ENCODE assay signal across 29 cellular contexts in genomic region chr7:92932450-92932849, GRCh38.
"Had no signal": no experiment of that assay in that cellular context is flagged by ENCODE, and none has a peak within 500 bp of the region (broad histone marks: within the 10 kb centered on the region; RNA-seq: fewer than 3 reads in every experiment).

No MANE protein-coding gene starts in this region.

- FAIRE-seq: keratinocyte had no signal

- H3K27me3 Mint-ChIP-seq: stimulated activated naive B cell treated with anti-CD40 and anti-IgM and Interleukin-4, amounts not matched to agents 10 μg/mL and 1 μg/mL and 100 μg/mL, for 72 hours had no signal

- H3K4me2 ChIP-seq: hepatocyte, neural progenitor cell had no signal

- H3K4me3 Mint-ChIP-seq: naive B cell; natural killer cell; nephron progenitor cell; neural progenitor cell; stimulated activated naive B cell treated with anti-CD40 and anti-IgM and Interleukin-4, amounts not matched to agents 10 μg/mL and 1 μg/mL and 100 μg/mL, for 72 hours had no signal

- H3K27ac ChIP-seq: hepatocyte, left lung, lower lobe of right lung, neural progenitor cell, neutrophil, parathyroid adenoma, right atrium auricular region, skin epidermis, stomach, testis, thyroid gland, transverse colon, upper lobe of left lung, vagina had no signal

- H3K27me3 ChIP-seq: hepatocyte, left lung, neural progenitor cell, neutrophil, right atrium auricular region, stomach, testis, thyroid gland, transverse colon, upper lobe of left lung, vagina had no signal

- H3K79me2 ChIP-seq: hepatocyte, parathyroid adenoma had no signal

- H3K36me3 ChIP-seq: left lung, lower lobe of right lung, neural progenitor cell, neutrophil, right atrium auricular region, stomach, thyroid gland, transverse colon, upper lobe of left lung, vagina had no signal

- H3K36me3 Mint-ChIP-seq: natural killer cell; stimulated activated naive B cell treated with anti-CD40 and anti-IgM and Interleukin-4, amounts not matched to agents 10 μg/mL and 1 μg/mL and 100 μg/mL, for 72 hours had no signal

- H3K27ac Mint-ChIP-seq: natural killer cell; nephron progenitor cell; neural progenitor cell; stimulated activated naive B cell treated with anti-CD40 and anti-IgM and Interleukin-4, amounts not matched to agents 10 μg/mL and 1 μg/mL and 100 μg/mL, for 72 hours had no signal

- DNase-seq: left colon; left lung; lower lobe of right lung; mammary epithelial cell; mesenchymal stem cell; naive B cell; natural killer cell; nephron progenitor cell; occipital lobe; stimulated activated CD4-positive, alpha-beta T cell treated with anti-CD3 and anti-CD28 coated beads, Interleukin-12 subunit alpha, Interleukin-12 subunit beta, amount 100 ng/mL, for 4 hours; stimulated activated CD4-positive, alpha-beta T cell treated with anti-CD3 and anti-CD28 coated beads, Interleukin-15, amount 100 ng/mL, for 24 hours; stimulated activated CD4-positive, alpha-beta T cell treated with anti-CD3 and anti-CD28 coated beads, Interleukin-2, amount 100 ng/mL, for 24 hours; stimulated activated CD4-positive, alpha-beta T cell treated with anti-CD3 and anti-CD28 coated beads, Interleukin-4, amount 100 ng/mL, for 1 hour; stimulated activated naive B cell treated with anti-CD40 and anti-IgM and Interleukin-4, amounts not matched to agents 10 μg/mL and 1 μg/mL and 100 μg/mL, for 72 hours; stimulated activated naive CD8-positive, alpha-beta T cell treated with anti-CD3 and anti-CD28 coated beads, Interleukin-15, Interleukin-2, amounts not matched to agents 100 U/mL and 50 U/mL, for 24 hours; stomach; testis; thyroid gland; transverse colon; upper lobe of left lung had no signal

- H2AFZ ChIP-seq: hepatocyte, neural progenitor cell, parathyroid adenoma had no signal

- H3K4me1 ChIP-seq: left lung, lower lobe of right lung, neural progenitor cell, parathyroid adenoma, right atrium auricular region, testis, thyroid gland, transverse colon, upper lobe of left lung, vagina had no signal

- H3K4me3 ChIP-seq: hepatocyte, left lung, lower lobe of right lung, neural progenitor cell, right atrium auricular region, skin epidermis, stomach, testis, thyroid gland, transverse colon, upper lobe of left lung, vagina had no signal

- H3K9ac ChIP-seq: neural progenitor cell, parathyroid adenoma had no signal

- ATAC-seq: left colon; left lung; lower lobe of right lung; natural killer cell; sciatic nerve; stimulated activated naive B cell treated with anti-CD40 and anti-IgM and Interleukin-4, amounts not matched to agents 10 μg/mL and 1 μg/mL and 100 μg/mL, for 72 hours; stimulated activated naive CD8-positive, alpha-beta T cell treated with anti-CD3 and anti-CD28 coated beads, Interleukin-15, Interleukin-2, amounts not matched to agents 100 U/mL and 50 U/mL, for 24 hours had no signal

- H3K9me3 ChIP-seq: neutrophil, testis, thyroid gland, vagina had no signal

- H3K4me1 Mint-ChIP-seq: natural killer cell; neural progenitor cell; stimulated activated naive B cell treated with anti-CD40 and anti-IgM and Interleukin-4, amounts not matched to agents 10 μg/mL and 1 μg/mL and 100 μg/mL, for 72 hours had no signal
